Comparison of ENCODE assay signal across 12 cellular contexts in genomic region chr20:15564981-15565380, GRCh38.
A peak's percentile ranks its signal among the peaks of the same experiment; 100 is the strongest.
DNase-seq lines count a peak whose midpoint lies in the region; ATAC-seq and FAIRE-seq lines count a peak whose summit lies in the region.
"Had no signal": no experiment of that assay in that cellular context is flagged by ENCODE, and none has a peak within 500 bp of the region (broad histone marks: within the 10 kb centered on the region; RNA-seq: fewer than 3 reads in every experiment).

No MANE protein-coding gene starts in this region.

- ATAC-seq in GM18907 (IDR thresholded peaks at IDR 0.05; ENCODE audit: unreplicated experiment) (peak; percentile 87), GM21825 (IDR thresholded peaks at IDR 0.05; ENCODE audit: unreplicated experiment) (peak; percentile 88), HG03196 (IDR thresholded peaks at IDR 0.05; ENCODE audit: unreplicated experiment) (peak; percentile 61), naive B cell (ENCODE audit: low read depth in 2 of 2) (peak; percentile 97 to 98)
- ATAC-seq: activated naive CD8-positive, alpha-beta T cell treated with anti-CD3 and anti-CD28 coated beads, Interleukin-2, amount 50 U/mL, for 24 hours; left ventricle myocardium superior; pancreas had no signal

- no peaks in the 10 kb centered on the region for H3K9me3 Mint-ChIP-seq in naive B cell
- H3K9me3 Mint-ChIP-seq: activated naive CD8-positive, alpha-beta T cell treated with anti-CD3 and anti-CD28 coated beads, Interleukin-2, amount 50 U/mL, for 24 hours had no signal

- H3K36me3 ChIP-seq in small intestine (ENCODE audit: control insufficient read depth in 2 of 2, insufficient read depth in 2 of 2, low read length in 2 of 2): no peaks in the 10 kb centered on the region
- H3K36me3 ChIP-seq: pancreas had no signal

- H3K4me3 Mint-ChIP-seq in naive B cell: no peak overlapping the region
- H3K4me3 Mint-ChIP-seq: activated naive CD8-positive, alpha-beta T cell treated with anti-CD3 and anti-CD28 coated beads, Interleukin-2, amount 50 U/mL, for 24 hours had no signal

- H3K9me3 ChIP-seq in small intestine (ENCODE audit: control insufficient read depth, low read depth): no peaks in the 10 kb centered on the region
- H3K9me3 ChIP-seq: pancreas had no signal

- no peaks in the 10 kb centered on the region for H3K36me3 Mint-ChIP-seq in naive B cell

- WGBS in small intestine, 3 donors: 72 to 84% (median 73%) methylated on average over 3 of the region's 3 CpGs

- H3K4me1 Mint-ChIP-seq in naive B cell: peaks cover 0 to 9% (median 0%) of the 10 kb centered on the region in 3 donors
- H3K4me1 Mint-ChIP-seq: activated naive CD8-positive, alpha-beta T cell treated with anti-CD3 and anti-CD28 coated beads, Interleukin-2, amount 50 U/mL, for 24 hours had no signal

- DNase-seq in naive B cell (peak; percentile 12), AML-193 (lab: John Stamatoyannopoulos, UW) (no peak), small intestine (no peak)
- DNase-seq in activated CD4-positive, alpha-beta T cell treated with anti-CD3 and anti-CD28 coated beads, Interleukin-2, amount 50 U/mL, for 4 hours: no peak
- DNase-seq in effector CD4-positive, alpha-beta T cell: no peak
- DNase-seq: activated CD8-positive, alpha-beta memory T cell treated with anti-CD3 and anti-CD28 coated beads for 24 hours; activated naive CD8-positive, alpha-beta T cell treated with anti-CD3 and anti-CD28 coated beads, Interleukin-2, amount 50 U/mL, for 24 hours; left ventricle myocardium superior; pancreas had no signal

- no peak for FAIRE-seq in small intestine (lab: Jason Lieb, UNC)
- FAIRE-seq: pancreas had no signal

- H3K4me3 ChIP-seq in small intestine (ENCODE audit: low read depth in 1 of 2, low read length in 2 of 2): no peak overlapping the region
- H3K4me3 ChIP-seq: pancreas had no signal

- H3K27me3 ChIP-seq in small intestine (ENCODE audit: control insufficient read depth in 2 of 2, insufficient read depth in 2 of 2, low read length in 2 of 2): no peaks in the 10 kb centered on the region
- H3K27me3 ChIP-seq: pancreas had no signal

- H3K4me1 ChIP-seq in small intestine (ENCODE audit: control insufficient read depth in 2 of 2, insufficient read depth in 1 of 2, low read depth in 1 of 2, low read length in 1 of 2): no peaks in the 10 kb centered on the region
- H3K4me1 ChIP-seq: pancreas had no signal

- no peak overlapping the region for H3K27ac Mint-ChIP-seq in naive B cell
- H3K27ac Mint-ChIP-seq: activated naive CD8-positive, alpha-beta T cell treated with anti-CD3 and anti-CD28 coated beads, Interleukin-2, amount 50 U/mL, for 24 hours had no signal

- no peak overlapping the region for H3K27ac ChIP-seq in small intestine (ENCODE audit: low read depth in 1 of 2, low read length in 1 of 2)
- H3K27ac ChIP-seq: pancreas had no signal

- peaks cover 0 to 17% (median 13%) of the 10 kb centered on the region in 3 donors for H3K27me3 Mint-ChIP-seq in naive B cell
- H3K27me3 Mint-ChIP-seq: activated naive CD8-positive, alpha-beta T cell treated with anti-CD3 and anti-CD28 coated beads, Interleukin-2, amount 50 U/mL, for 24 hours had no signal
